Comparison of ENCODE assay signal across 17 cellular contexts in the genomic region with DNA sequence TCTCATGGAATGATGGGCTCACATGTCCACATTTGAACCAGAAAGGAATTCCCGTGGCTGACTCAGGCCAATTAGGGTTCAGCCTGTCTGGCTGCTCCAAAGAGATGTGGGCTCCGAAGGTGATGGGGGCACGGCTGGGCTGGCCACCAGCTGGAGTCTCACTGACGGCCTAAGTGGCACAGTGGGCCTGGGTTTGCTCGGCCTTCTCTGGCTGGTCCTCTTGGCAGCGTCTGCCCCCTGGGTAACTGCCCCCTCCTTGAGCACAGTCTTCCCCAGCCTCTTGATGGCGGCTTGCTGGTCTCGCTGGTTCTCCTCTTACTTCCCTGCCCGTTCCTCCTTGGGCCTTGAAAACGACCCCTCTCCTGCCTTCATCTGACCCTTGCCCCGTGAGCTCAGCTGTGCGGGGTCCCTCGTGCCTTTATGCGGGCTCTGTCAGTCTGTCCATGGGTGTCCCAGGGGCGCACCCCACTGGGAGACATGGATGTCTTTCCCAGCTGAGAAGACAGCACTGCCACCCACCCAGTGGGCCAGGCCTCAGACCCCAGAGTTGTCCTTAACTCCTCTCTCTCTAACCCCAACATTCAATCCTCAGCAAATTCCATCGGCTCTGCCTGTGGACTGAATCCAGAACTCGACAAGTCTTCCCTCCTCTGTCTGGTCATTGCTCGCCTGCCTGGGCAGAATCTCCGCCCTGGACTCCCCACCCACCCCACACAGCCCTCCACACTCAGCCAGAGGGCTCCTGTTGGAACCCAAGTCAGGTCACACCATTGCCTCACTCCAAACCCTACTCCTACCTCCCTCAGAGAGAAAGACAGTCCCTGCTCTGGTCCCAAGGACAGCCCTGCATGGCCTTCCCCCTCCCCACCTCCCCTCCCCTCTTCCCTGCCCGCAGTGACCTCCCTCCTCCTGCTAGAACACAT.
"Had no signal": no experiment of that assay in that cellular context is flagged by ENCODE, and none has a peak within 500 bp of the region (broad histone marks: within the 10 kb centered on the region; RNA-seq: fewer than 3 reads in every experiment).

No MANE protein-coding gene starts in this region.

- H3K9me3 ChIP-seq: colonic mucosa, psoas muscle, thoracic aorta had no signal

- H2AFZ ChIP-seq: hepatocyte had no signal

- H3K9me3 Mint-ChIP-seq: activated naive CD8-positive, alpha-beta T cell treated with anti-CD3 and anti-CD28 coated beads, Interleukin-2, amount 50 U/mL, for 24 hours; mesothelial cell of epicardium had no signal

- H3K4me3 Mint-ChIP-seq: activated CD8-positive, alpha-beta T cell treated with anti-CD3 and anti-CD28 coated beads, Interleukin-2, amount 10 ng/mL, durations not matched to agents 7 days and 5 days; activated naive CD8-positive, alpha-beta T cell treated with anti-CD3 and anti-CD28 coated beads, Interleukin-2, amount 50 U/mL, for 24 hours; mesothelial cell of epicardium had no signal

- H3K4me1 Mint-ChIP-seq: mesothelial cell of epicardium had no signal

- H3K4me3 ChIP-seq: colonic mucosa, hepatocyte, psoas muscle, thoracic aorta had no signal

- H3K79me2 ChIP-seq: hepatocyte had no signal

- ATAC-seq: activated CD8-positive, alpha-beta T cell treated with anti-CD3 and anti-CD28 coated beads, Interleukin-2, amount 10 ng/mL, durations not matched to agents 7 days and 5 days; activated naive CD8-positive, alpha-beta T cell treated with anti-CD3 and anti-CD28 coated beads, Interleukin-2, amount 50 U/mL, for 24 hours; psoas muscle; sciatic nerve had no signal

- H3K27me3 ChIP-seq: colonic mucosa, hepatocyte had no signal

- H3K4me2 ChIP-seq: hepatocyte had no signal

- H3K36me3 ChIP-seq: colonic mucosa, thoracic aorta had no signal

- H3K36me3 Mint-ChIP-seq: mesothelial cell of epicardium had no signal

- H3K27ac Mint-ChIP-seq: activated CD8-positive, alpha-beta T cell treated with anti-CD3 and anti-CD28 coated beads, Interleukin-2, amount 10 ng/mL, durations not matched to agents 7 days and 5 days; activated naive CD8-positive, alpha-beta T cell treated with anti-CD3 and anti-CD28 coated beads, Interleukin-2, amount 50 U/mL, for 24 hours; mesothelial cell of epicardium had no signal

- H3K27ac ChIP-seq: colonic mucosa, epithelial cell of prostate, hepatocyte, psoas muscle, thoracic aorta had no signal

- DNase-seq: activated CD4-positive, alpha-beta T cell treated with anti-CD3 and anti-CD28 coated beads for 4 hours; activated CD8-positive, alpha-beta memory T cell treated with anti-CD3 and anti-CD28 coated beads, Interleukin-2, amount 50 U/mL, for 48 hours; activated CD8-positive, alpha-beta T cell treated with anti-CD3 and anti-CD28 coated beads, Interleukin-2, amount 10 ng/mL, durations not matched to agents 7 days and 5 days; activated naive CD4-positive, alpha-beta T cell treated with Interleukin-2 at 50 U/mL for 16 hours; activated naive CD8-positive, alpha-beta T cell treated with anti-CD3 and anti-CD28 coated beads, Interleukin-2, amount 50 U/mL, for 24 hours; colonic mucosa; effector memory CD4-positive, alpha-beta T cell; occipital lobe; stimulated activated CD4-positive, alpha-beta T cell treated with anti-CD3 and anti-CD28 coated beads, Interleukin-12 subunit alpha, Interleukin-12 subunit beta, amount 100 ng/mL, for 4 hours; stimulated activated naive CD4-positive, alpha-beta T cell treated with Interleukin-2 at 50 U/mL for 16 hours; T-helper 1 cell had no signal
